1 cellular context compared by ENCODE assay signal in the genomic region with DNA sequence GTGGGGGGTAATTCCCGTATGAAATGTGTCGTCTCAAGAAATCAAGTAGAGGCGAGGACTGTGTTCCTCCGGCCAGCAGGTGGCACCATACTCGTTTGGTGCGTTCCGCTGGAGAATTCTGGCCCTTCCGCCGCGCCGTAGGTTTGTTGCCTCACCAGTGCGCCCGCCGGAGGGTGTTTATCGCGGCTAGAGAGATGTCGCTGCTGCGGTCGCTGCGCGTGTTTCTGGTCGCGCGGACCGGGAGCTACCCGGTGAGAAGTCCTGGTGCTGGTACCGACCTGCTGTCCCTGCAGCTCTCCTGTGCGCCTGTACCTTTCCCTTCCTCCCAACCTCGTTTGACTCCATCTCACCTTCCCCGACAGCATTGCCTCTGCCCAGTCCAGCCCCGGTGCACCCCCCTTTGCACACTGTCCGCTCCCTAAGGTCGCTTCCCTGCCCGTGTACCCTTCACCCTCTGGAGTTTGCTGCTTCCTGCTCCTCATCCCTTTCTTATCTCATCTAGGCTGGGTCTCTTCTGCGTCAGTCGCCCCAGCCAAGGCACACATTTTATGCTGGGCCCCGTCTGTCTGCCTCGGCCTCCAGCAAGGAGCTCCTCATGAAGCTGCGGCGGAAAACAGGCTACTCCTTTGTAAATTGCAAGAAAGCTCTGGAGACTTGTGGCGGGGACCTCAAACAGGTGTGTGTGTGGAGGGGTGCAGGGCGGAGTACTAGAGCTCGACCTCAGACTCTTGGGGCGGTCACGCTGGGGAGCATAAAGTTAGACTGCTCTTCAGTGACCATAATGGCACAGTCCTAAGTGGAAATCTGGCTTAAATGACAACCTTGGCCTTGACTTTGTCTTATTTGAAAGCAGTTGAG.
TF ChIP-seq lines count a peak whose summit lies in the region.

Gene TSFM, plus strand, starts transcription at position 180 of the 858 bp plus-strand sequence. Its CDS starts 15 bp downstream, at position 195.

TF ChIP-seq in K562, 482 proteins besides CTCF, POLR2A, EP300 and RAD21 (continued from another document and continues in another):
- TF ChIP-seq AFF4 (CRISPR knock-in tag; IDR thresholded peaks at IDR 0.05) (peak; percentile 77; the same call in 1 of the 2 replicates), KLF16 (IDR thresholded peaks at IDR 0.05) (peak; percentile 95), TAF15 (IDR thresholded peaks at IDR 0.05; ENCODE audit: low read depth, low read length) (no peak), MEF2D (tag; conservative IDR thresholded peaks at IDR 0.05; ENCODE audit: low read depth) (no peak), KLF13 (tag; IDR thresholded peaks at IDR 0.05; ENCODE audit: borderline replicate concordance, low read depth) (no peak), ZBTB1 (CRISPR knock-in tag; IDR thresholded peaks at IDR 0.05; ENCODE audit: borderline replicate concordance, low read depth) (peak; percentile 83; the same call in 1 of the 2 replicates), ZNF76 (CRISPR knock-in tag; IDR thresholded peaks at IDR 0.05; ENCODE audit: borderline replicate concordance) (no peak), RFX5 (IDR thresholded peaks at IDR 0.05; ENCODE audit: low read depth, low read length) (no peak), STAT5B (CRISPR knock-in tag; IDR thresholded peaks at IDR 0.05) (no peak), PTRF (tag; IDR thresholded peaks at IDR 0.05) (no peak), BRD9 (IDR thresholded peaks at IDR 0.05; ENCODE audit: low read depth, partially characterized antibody) (no peak), ZKSCAN1 (IDR thresholded peaks at IDR 0.05; ENCODE audit: low read depth, low read length) (peak; percentile 39; the same call in 1 of the 2 replicates), LCOR (CRISPR knock-in tag; IDR thresholded peaks at IDR 0.05) (peak; percentile 82; the same call in 1 of the 2 replicates), MTA3 (IDR thresholded peaks at IDR 0.05; ENCODE audit: borderline replicate concordance) (peak; percentile 99), ZNF41 (CRISPR knock-in tag; conservative IDR thresholded peaks at IDR 0.05) (no peak), ZNF77 (CRISPR knock-in tag; IDR thresholded peaks at IDR 0.05) (no peak), ZNF133 (CRISPR knock-in tag; IDR thresholded peaks at IDR 0.05) (no peak), ESRRA (IDR thresholded peaks at IDR 0.05; ENCODE audit: borderline replicate concordance, low read depth) (peak; percentile 89), ZNF507 (tag; conservative IDR thresholded peaks at IDR 0.05) (no peak), CCNT2 (IDR thresholded peaks at IDR 0.05; ENCODE audit: borderline replicate concordance, extremely low read depth, insufficient read length, low read depth, low read length) (peak; percentile 79), ZNF398 (CRISPR knock-in tag; IDR thresholded peaks at IDR 0.05) (no peak), KDM1A (IDR thresholded peaks at IDR 0.05) (no peak), ETS2 (tag; IDR thresholded peaks at IDR 0.05; ENCODE audit: borderline replicate concordance, poor library complexity, severe bottlenecking) (no peak), ZNF316 (IDR thresholded peaks at IDR 0.05) (peak; percentile 42; the same call in 1 of the 2 replicates), SNAPC5 (CRISPR knock-in tag; IDR thresholded peaks at IDR 0.05) (no peak), SMARCC2 (IDR thresholded peaks at IDR 0.05; ENCODE audit: low read depth) (no peak), SMARCE1 (IDR thresholded peaks at IDR 0.05) (no peak), NR2C2 (CRISPR knock-in tag; IDR thresholded peaks at IDR 0.05) (peak; percentile 83; the same call in 1 of the 2 replicates), NR2C2 (tag; IDR thresholded peaks at IDR 0.05) (peak; percentile 54; the same call in 1 of the 2 replicates), SAFB2 (IDR thresholded peaks at IDR 0.05; ENCODE audit: borderline replicate concordance, low read depth, low read length, severe bottlenecking) (no peak), ILK (tag; IDR thresholded peaks at IDR 0.05; ENCODE audit: borderline replicate concordance, low read depth) (no peak), TSC22D4 (tag; IDR thresholded peaks at IDR 0.05) (no peak)
- TF ChIP-seq, protein P1, sequence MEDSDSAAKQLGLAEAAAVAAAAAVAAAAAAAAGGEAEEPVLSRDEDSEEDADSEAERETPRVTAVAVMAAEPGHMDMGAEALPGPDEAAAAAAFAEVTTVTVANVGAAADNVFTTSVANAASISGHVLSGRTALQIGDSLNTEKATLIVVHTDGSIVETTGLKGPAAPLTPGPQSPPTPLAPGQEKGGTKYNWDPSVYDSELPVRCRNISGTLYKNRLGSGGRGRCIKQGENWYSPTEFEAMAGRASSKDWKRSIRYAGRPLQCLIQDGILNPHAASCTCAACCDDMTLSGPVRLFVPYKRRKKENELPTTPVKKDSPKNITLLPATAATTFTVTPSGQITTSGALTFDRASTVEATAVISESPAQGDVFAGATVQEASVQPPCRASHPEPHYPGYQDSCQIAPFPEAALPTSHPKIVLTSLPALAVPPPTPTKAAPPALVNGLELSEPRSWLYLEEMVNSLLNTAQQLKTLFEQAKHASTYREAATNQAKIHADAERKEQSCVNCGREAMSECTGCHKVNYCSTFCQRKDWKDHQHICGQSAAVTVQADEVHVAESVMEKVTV (CRISPR knock-in tag; IDR thresholded peaks at IDR 0.05) = no peak
- TF ChIP-seq, protein P2, sequence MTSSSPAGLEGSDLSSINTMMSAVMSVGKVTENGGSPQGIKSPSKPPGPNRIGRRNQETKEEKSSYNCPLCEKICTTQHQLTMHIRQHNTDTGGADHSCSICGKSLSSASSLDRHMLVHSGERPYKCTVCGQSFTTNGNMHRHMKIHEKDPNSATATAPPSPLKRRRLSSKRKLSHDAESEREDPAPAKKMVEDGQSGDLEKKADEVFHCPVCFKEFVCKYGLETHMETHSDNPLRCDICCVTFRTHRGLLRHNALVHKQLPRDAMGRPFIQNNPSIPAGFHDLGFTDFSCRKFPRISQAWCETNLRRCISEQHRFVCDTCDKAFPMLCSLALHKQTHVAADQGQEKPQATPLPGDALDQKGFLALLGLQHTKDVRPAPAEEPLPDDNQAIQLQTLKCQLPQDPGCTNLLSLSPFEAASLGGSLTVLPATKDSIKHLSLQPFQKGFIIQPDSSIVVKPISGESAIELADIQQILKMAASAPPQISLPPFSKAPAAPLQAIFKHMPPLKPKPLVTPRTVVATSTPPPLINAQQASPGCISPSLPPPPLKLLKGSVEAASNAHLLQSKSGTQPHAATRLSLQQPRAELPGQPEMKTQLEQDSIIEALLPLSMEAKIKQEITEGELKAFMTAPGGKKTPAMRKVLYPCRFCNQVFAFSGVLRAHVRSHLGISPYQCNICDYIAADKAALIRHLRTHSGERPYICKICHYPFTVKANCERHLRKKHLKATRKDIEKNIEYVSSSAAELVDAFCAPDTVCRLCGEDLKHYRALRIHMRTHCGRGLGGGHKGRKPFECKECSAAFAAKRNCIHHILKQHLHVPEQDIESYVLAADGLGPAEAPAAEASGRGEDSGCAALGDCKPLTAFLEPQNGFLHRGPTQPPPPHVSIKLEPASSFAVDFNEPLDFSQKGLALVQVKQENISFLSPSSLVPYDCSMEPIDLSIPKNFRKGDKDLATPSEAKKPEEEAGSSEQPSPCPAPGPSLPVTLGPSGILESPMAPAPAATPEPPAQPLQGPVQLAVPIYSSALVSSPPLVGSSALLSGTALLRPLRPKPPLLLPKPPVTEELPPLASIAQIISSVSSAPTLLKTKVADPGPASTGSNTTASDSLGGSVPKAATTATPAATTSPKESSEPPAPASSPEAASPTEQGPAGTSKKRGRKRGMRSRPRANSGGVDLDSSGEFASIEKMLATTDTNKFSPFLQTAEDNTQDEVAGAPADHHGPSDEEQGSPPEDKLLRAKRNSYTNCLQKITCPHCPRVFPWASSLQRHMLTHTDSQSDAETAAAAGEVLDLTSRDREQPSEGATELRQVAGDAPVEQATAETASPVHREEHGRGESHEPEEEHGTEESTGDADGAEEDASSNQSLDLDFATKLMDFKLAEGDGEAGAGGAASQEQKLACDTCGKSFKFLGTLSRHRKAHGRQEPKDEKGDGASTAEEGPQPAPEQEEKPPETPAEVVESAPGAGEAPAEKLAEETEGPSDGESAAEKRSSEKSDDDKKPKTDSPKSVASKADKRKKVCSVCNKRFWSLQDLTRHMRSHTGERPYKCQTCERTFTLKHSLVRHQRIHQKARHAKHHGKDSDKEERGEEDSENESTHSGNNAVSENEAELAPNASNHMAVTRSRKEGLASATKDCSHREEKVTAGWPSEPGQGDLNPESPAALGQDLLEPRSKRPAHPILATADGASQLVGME (CRISPR knock-in tag; IDR thresholded peaks at IDR 0.05) = no peak
- TF ChIP-seq, protein P3, sequence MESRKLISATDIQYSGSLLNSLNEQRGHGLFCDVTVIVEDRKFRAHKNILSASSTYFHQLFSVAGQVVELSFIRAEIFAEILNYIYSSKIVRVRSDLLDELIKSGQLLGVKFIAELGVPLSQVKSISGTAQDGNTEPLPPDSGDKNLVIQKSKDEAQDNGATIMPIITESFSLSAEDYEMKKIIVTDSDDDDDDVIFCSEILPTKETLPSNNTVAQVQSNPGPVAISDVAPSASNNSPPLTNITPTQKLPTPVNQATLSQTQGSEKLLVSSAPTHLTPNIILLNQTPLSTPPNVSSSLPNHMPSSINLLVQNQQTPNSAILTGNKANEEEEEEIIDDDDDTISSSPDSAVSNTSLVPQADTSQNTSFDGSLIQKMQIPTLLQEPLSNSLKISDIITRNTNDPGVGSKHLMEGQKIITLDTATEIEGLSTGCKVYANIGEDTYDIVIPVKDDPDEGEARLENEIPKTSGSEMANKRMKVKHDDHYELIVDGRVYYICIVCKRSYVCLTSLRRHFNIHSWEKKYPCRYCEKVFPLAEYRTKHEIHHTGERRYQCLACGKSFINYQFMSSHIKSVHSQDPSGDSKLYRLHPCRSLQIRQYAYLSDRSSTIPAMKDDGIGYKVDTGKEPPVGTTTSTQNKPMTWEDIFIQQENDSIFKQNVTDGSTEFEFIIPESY (CRISPR knock-in tag; IDR thresholded peaks at IDR 0.05) = peak; percentile 73
- TF ChIP-seq, protein P4, sequence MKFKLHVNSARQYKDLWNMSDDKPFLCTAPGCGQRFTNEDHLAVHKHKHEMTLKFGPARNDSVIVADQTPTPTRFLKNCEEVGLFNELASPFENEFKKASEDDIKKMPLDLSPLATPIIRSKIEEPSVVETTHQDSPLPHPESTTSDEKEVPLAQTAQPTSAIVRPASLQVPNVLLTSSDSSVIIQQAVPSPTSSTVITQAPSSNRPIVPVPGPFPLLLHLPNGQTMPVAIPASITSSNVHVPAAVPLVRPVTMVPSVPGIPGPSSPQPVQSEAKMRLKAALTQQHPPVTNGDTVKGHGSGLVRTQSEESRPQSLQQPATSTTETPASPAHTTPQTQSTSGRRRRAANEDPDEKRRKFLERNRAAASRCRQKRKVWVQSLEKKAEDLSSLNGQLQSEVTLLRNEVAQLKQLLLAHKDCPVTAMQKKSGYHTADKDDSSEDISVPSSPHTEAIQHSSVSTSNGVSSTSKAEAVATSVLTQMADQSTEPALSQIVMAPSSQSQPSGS (CRISPR knock-in tag; IDR thresholded peaks at IDR 0.05) = 0 out of 2 replicates have a peak, but pooled peaks have one; percentile 38
- TF ChIP-seq, protein P5, sequence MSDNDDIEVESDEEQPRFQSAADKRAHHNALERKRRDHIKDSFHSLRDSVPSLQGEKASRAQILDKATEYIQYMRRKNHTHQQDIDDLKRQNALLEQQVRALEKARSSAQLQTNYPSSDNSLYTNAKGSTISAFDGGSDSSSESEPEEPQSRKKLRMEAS (CRISPR knock-in tag; IDR thresholded peaks at IDR 0.05) = peak; percentile 86
